ENCODE assay signal across 9 cellular contexts in the genomic region with DNA sequence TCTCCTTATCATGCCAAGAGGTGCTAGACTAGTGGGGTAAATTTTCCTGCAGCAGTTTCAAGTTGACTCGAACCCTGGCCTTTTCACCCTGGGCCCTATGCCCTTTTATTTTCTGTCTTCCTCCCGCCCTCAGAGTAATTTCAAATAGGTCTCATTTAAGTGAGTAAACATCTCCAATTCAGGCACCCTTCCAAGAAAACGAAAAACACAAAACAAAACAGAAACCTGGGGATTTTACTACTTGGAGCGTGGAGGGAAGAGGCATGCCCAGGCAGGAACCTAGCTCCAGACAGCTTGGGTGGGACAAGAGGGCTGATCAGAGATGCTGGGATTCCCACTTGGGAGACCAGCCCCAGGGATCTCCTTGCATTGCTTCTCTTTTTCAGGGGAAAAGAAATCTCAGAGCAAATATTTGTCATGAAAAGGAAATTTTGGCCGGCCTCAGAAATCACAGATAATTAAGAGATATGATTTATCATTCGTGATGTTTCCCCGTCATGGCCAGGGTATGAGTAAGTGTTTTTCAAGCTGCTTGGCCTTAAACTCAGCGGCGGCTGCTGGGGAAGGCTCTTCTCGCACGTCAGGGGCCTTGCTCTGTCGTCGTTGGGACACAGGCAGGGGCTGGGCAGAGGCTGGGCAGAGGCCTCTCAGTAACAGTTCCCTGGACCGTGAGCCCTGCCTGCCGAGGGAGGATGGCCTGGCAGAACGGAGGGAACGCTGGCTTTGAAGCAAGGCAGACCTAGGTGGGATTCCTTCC.
DNase-seq lines count a peak whose midpoint lies in the region; ATAC-seq, FAIRE-seq and TF ChIP-seq lines count a peak whose summit lies in the region.
"Had no signal": no experiment of that assay in that cellular context is flagged by ENCODE, and none has a peak within 500 bp of the region (broad histone marks: within the 10 kb centered on the region; RNA-seq: fewer than 3 reads in every experiment).

No MANE protein-coding gene starts in this region.

- WGBS in small intestine, 3 donors = 48 to 56% (median 52%) methylated on average over 17 of the region's 17 CpGs

- no peak for TF ChIP-seq CTCF in endothelial cell of umbilical vein (IDR thresholded peaks at IDR 0.05; ENCODE audit: extremely low read depth in 1 of 2, insufficient read depth in 1 of 2, low read depth in 1 of 2, low read length in 2 of 2)
- no peak for TF ChIP-seq CTCF in omental fat pad (IDR thresholded peaks at IDR 0.05)

- no peak overlapping the region for H3K4me2 ChIP-seq in endothelial cell of umbilical vein (ENCODE audit: insufficient read depth, low read length)

- H3K9me3 ChIP-seq in endothelial cell of umbilical vein (replicated peaks; ENCODE audit: control insufficient read depth, insufficient read depth, low read length) (no peaks in the 10 kb centered on the region), small intestine (ENCODE audit: control insufficient read depth, low read depth) (no peaks in the 10 kb centered on the region)

- no peak overlapping the region for H3K9ac ChIP-seq in endothelial cell of umbilical vein (replicated peaks; ENCODE audit: extremely low read depth, insufficient read depth, low read length)

- H2AFZ ChIP-seq in endothelial cell of umbilical vein (ENCODE audit: low read depth, low read length) = peak overlapping the region; percentile 13

- ATAC-seq in omental fat pad (ENCODE audit: low FRiP score) = peak; percentile 79
- ATAC-seq in HG03378 (IDR thresholded peaks at IDR 0.05; ENCODE audit: unreplicated experiment) = no peak

- H3K4me1 ChIP-seq in endothelial cell of umbilical vein (ENCODE audit: control insufficient read depth, extremely low read depth, insufficient read depth, low read length) (peaks cover 7% of the 10 kb centered on the region), small intestine (ENCODE audit: control insufficient read depth in 2 of 2, insufficient read depth in 1 of 2, low read depth in 1 of 2, low read length in 1 of 2) (no peaks in the 10 kb centered on the region)

- no peaks in the 10 kb centered on the region for H4K20me1 ChIP-seq in endothelial cell of umbilical vein (replicated peaks; ENCODE audit: control insufficient read depth, extremely low read depth, insufficient read depth, low read length)

- H3K27ac ChIP-seq in endothelial cell of umbilical vein (ENCODE audit: insufficient read depth, low read depth, low read length) = no peak overlapping the region
- peak overlapping the region in 1 of 2 donors; percentile 55 for H3K27ac ChIP-seq in small intestine (ENCODE audit: low read depth in 1 of 2, low read length in 1 of 2)

- H3K27me3 ChIP-seq in endothelial cell of umbilical vein (ENCODE audit: control insufficient read depth in 2 of 2, insufficient read depth in 2 of 2, low read length in 2 of 2) (no peaks in the 10 kb centered on the region), small intestine (ENCODE audit: control insufficient read depth in 2 of 2, insufficient read depth in 2 of 2, low read length in 2 of 2) (no peaks in the 10 kb centered on the region)

- intact Hi-C loops in endothelial cell of umbilical vein (cut with micrococcal nuclease) = no loop called here

- dilution Hi-C loops in endothelial cell of umbilical vein (cut with MboI; ENCODE audit: extremely low pct_ligation_motif_present, low sequenced_read_pairs) = no loop called here

- no peak for TF ChIP-seq POLR2A in endothelial cell of umbilical vein (IDR thresholded peaks at IDR 0.05; ENCODE audit: low read depth, low read length)

- POLR2A ChIA-PET in endothelial cell of umbilical vein (lab: Charles Lee) = no interaction called here

- no TSS peak for BruUV-seq in endothelial cell of umbilical vein (replicated peaks; lab: Mats Ljungman, UMichigan)

- no peaks in the 10 kb centered on the region for H3K9me1 ChIP-seq in endothelial cell of umbilical vein (replicated peaks; ENCODE audit: control insufficient read depth, extremely low read depth, insufficient read depth, low read length)

- DNase-seq in DMS153 (lab: John Stamatoyannopoulos, UW) (peak; percentile 55), NCI-H2196 (lab: John Stamatoyannopoulos, UW; ENCODE audit: unreplicated experiment) (peak; percentile 66), endothelial cell of umbilical vein (ENCODE audit: low read depth, low spot score) (peak; percentile 44), omental fat pad (ENCODE audit: low spot score) (no peak), small intestine (no peak)
- DNase-seq in activated CD8-positive, alpha-beta memory T cell treated with anti-CD3 and anti-CD28 coated beads for 24 hours = no peak
- no peak for DNase-seq in activated T-cell treated with anti-CD3 and anti-CD28 coated beads, Interleukin-2, amount 50 U/mL, for 48 hours

- H3K36me3 ChIP-seq in endothelial cell of umbilical vein (ENCODE audit: control insufficient read depth in 2 of 2, extremely low read depth in 1 of 2, insufficient read depth in 2 of 2, low read length in 2 of 2) (no peaks in the 10 kb centered on the region), small intestine (ENCODE audit: control insufficient read depth in 2 of 2, insufficient read depth in 2 of 2, low read length in 2 of 2) (no peaks in the 10 kb centered on the region)

- H3K4me3 ChIP-seq in endothelial cell of umbilical vein (replicated peaks in 1 of 3; ENCODE audit: insufficient read depth in 1 of 3, low read depth in 1 of 3, low read length in 3 of 3) (no peak overlapping the region), small intestine (ENCODE audit: low read depth in 1 of 2, low read length in 2 of 2) (no peak overlapping the region)

- CTCF ChIA-PET in endothelial cell of umbilical vein (lab: Charles Lee) = no interaction called here

- H3K79me2 ChIP-seq in endothelial cell of umbilical vein (ENCODE audit: control insufficient read depth, insufficient read depth, low read length) = no peaks in the 10 kb centered on the region

- FAIRE-seq in endothelial cell of umbilical vein (lab: Jason Lieb, UNC) = no peak
- no peak for FAIRE-seq in small intestine (lab: Jason Lieb, UNC)
- FAIRE-seq: frontal cortex had no signal

TF ChIP-seq in endothelial cell of umbilical vein, 7 proteins besides CTCF, POLR2A, EP300 and RAD21:
- no peak for TF ChIP-seq GATA2 (IDR thresholded peaks at IDR 0.05; ENCODE audit: insufficient read depth, insufficient read length, low read depth, low read length)

Comparison
In these comparisons a context has a peak if more than half of its experiments do, and no peak if none do; other contexts are left out.
1. DNase-seq: peak in DMS153 (single experiment), NCI-H2196 (single experiment) and endothelial cell of umbilical vein (single experiment); none in omental fat pad (single experiment), small intestine (single experiment), activated CD8-positive, alpha-beta memory T cell treated with anti-CD3 and anti-CD28 coated beads for 24 hours (single experiment) and activated T-cell treated with anti-CD3 and anti-CD28 coated beads, Interleukin-2, amount 50 U/mL, for 48 hours (0 of 2).